Comparison of ENCODE assay signal across 1 cellular context in the genomic region with DNA sequence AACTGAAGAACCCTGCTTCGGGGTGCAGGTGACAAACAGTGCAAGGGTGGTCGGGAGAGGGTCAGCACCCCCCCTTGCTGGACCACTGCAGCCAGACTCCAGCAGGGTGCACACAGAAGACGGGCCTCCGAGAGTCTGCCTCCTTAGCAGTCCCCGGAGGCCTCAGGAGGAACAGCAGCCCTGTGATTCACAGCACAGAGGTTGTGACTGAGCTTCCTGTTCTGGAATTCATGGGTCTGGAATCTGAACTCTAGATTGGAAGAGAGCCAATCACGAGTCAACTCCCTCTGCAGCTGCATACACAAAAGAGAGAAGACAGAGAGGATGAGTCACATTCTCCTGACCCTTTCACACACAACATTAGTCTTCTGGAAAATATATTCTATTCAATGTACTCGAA.
TF ChIP-seq lines count a peak whose summit lies in the region.

No MANE protein-coding gene starts in this region.

TF ChIP-seq in SK-N-SH treated with all-trans-retinoic acid at 6 μM for 48 hours, 23 proteins besides CTCF, POLR2A, EP300 and RAD21 (continued from another document):
- TF ChIP-seq, protein P1, sequence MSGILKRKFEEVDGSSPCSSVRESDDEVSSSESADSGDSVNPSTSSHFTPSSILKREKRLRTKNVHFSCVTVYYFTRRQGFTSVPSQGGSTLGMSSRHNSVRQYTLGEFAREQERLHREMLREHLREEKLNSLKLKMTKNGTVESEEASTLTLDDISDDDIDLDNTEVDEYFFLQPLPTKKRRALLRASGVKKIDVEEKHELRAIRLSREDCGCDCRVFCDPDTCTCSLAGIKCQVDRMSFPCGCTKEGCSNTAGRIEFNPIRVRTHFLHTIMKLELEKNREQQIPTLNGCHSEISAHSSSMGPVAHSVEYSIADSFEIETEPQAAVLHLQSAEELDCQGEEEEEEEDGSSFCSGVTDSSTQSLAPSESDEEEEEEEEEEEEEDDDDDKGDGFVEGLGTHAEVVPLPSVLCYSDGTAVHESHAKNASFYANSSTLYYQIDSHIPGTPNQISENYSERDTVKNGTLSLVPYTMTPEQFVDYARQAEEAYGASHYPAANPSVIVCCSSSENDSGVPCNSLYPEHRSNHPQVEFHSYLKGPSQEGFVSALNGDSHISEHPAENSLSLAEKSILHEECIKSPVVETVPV (CRISPR knock-in tag; IDR thresholded peaks at IDR 0.05): no peak
- TF ChIP-seq, protein P2, sequence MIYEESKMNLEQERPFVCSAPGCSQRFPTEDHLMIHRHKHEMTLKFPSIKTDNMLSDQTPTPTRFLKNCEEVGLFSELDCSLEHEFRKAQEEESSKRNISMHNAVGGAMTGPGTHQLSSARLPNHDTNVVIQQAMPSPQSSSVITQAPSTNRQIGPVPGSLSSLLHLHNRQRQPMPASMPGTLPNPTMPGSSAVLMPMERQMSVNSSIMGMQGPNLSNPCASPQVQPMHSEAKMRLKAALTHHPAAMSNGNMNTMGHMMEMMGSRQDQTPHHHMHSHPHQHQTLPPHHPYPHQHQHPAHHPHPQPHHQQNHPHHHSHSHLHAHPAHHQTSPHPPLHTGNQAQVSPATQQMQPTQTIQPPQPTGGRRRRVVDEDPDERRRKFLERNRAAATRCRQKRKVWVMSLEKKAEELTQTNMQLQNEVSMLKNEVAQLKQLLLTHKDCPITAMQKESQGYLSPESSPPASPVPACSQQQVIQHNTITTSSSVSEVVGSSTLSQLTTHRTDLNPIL (CRISPR knock-in tag; IDR thresholded peaks at IDR 0.05; ENCODE audit: low read depth): no peak
